Comparison of ENCODE assay signal across 8 cellular contexts in the genomic region with DNA sequence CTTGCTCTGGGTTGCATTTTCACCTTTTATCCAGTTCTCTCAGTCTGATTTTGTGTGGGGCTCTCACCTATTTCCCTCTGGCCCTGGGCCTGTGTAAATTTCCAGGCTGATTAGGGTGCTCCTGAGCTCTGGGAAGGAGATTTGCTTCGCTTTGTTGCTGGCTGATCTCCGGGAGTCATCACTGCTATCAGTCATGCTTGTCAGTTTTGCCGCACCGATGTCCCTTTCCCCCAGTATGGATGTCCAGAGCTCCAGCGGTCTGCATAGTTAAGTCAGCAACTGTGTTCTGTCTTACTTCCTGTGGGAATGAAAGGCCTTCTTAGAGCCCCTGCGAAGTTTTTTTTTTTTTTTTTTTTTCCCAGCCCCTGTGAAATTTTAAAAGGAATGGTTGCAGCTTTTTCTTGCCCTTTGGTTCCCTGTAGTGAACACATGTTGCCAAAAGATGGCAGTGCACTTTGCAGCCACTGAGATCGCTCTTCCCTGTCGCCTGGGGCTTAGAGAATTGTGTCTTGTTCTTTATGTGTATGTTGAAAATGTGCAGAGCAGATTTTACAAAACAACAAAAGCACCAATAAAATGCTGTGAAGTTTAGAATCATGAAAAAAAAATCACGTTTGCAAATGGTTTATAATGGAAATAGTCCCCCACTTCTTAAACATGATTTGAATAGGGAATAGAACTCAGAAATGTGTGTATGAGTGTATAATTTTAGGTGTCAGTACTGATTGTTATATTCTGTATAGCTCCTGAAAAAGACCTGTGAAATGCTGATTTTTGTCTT.
A peak's percentile ranks its signal among the peaks of the same experiment; 100 is the strongest.
DNase-seq lines count a peak whose midpoint lies in the region; ATAC-seq, FAIRE-seq and TF ChIP-seq lines count a peak whose summit lies in the region.

No MANE protein-coding gene starts in this region.

- intact Hi-C loops in natural killer cell (cut with micrococcal nuclease) (loop anchor here (1.0 kb wide), 1 partner anchor 484 kb away; no protein-coding TSS in a partner anchor), spleen (cut with DNase I; ENCODE audit: low total_unique reads) (no loop called here)
- intact Hi-C loops in activated T-helper 2 cell treated with anti-CD3 and anti-CD28 coated beads, Interferon-gamma antibody, Interleukin-2, Interleukin-4, amounts not matched to agents 10 μg/mL and 5 μg/mL and 100 μg/mL, durations not matched to agents 14 hours and 24 hours and 36 hours (cut with micrococcal nuclease), result no loop called here

- FAIRE-seq in astrocyte (lab: Jason Lieb, UNC), result peak; percentile 59

- peak overlapping the region; percentile 26 for H3K9ac ChIP-seq in astrocyte (ENCODE audit: low read length)

- peak in 2 of 3 donors; percentile 47 to 62 for ATAC-seq in natural killer cell
- ATAC-seq in natural killer cell treated with Interleukin-12 subunit alpha and Interleukin-12 subunit beta and Interleukin-15 and Interleukin-18, amount 100 ng/mL, for 72 hours, result no peak

- peaks cover 5% of the 10 kb centered on the region for H4K20me1 ChIP-seq in astrocyte (ENCODE audit: insufficient read depth, low read length)

- no peak overlapping the region for H3K27ac ChIP-seq in astrocyte (ENCODE audit: low read depth, low read length)
- no peak overlapping the region for H3K27ac ChIP-seq in spleen

- no peak for TF ChIP-seq POLR2A in spleen (IDR thresholded peaks at IDR 0.05)

- DNase-seq in natural killer cell, result no peak
- no peak for DNase-seq in natural killer cell treated with Interleukin-12 subunit alpha and Interleukin-12 subunit beta and Interleukin-15 and Interleukin-18, amount 100 ng/mL, for 72 hours (ENCODE audit: low spot score)
- peak; percentile 23 to 44 for DNase-seq in Kasumi-1 (lab: John Stamatoyannopoulos, UW)
- peak; percentile 39 for DNase-seq in astrocyte (ENCODE audit: low read depth)
- peak; percentile 58 for DNase-seq in hepatic stellate cell (ENCODE audit: low spot score)
- DNase-seq in spleen, result no peak
- DNase-seq in activated T-helper 2 cell treated with anti-CD3 and anti-CD28 coated beads, Interferon-gamma antibody, Interleukin-2, Interleukin-4, amounts not matched to agents 10 μg/mL and 5 μg/mL and 100 μg/mL, durations not matched to agents 14 hours and 24 hours and 36 hours (ENCODE audit: low spot score), result no peak
- DNase-seq in effector CD8-positive, alpha-beta T cell (lab: John Stamatoyannopoulos, UW), result no peak

- H3K4me3 ChIP-seq in astrocyte (ENCODE audit: insufficient read depth, low read depth, low read length) (no peak overlapping the region), spleen (no peak overlapping the region)

- peaks cover 18 to 23% of the 10 kb centered on the region in 2 donors for H3K4me1 Mint-ChIP-seq in natural killer cell
- H3K4me1 Mint-ChIP-seq in natural killer cell treated with Interleukin-12 subunit alpha and Interleukin-12 subunit beta and Interleukin-15 and Interleukin-18, amount 100 ng/mL, for 72 hours (ENCODE audit: low read depth in 2 of 2), result peaks cover 0 to 8% of the 10 kb centered on the region in 2 donors
- H3K4me1 Mint-ChIP-seq in astrocyte (ENCODE audit: low read depth, unreplicated experiment), result peaks cover 2% of the 10 kb centered on the region
- no peaks in the 10 kb centered on the region for H3K4me1 Mint-ChIP-seq in activated T-helper 2 cell treated with anti-CD3 and anti-CD28 coated beads, Interferon-gamma antibody, Interleukin-2, Interleukin-4, amounts not matched to agents 10 μg/mL and 5 μg/mL and 100 μg/mL, durations not matched to agents 14 hours and 24 hours and 36 hours (ENCODE audit: low read depth)

- no peaks in the 10 kb centered on the region for H3K79me2 ChIP-seq in astrocyte (ENCODE audit: insufficient read depth, low read length)

- H3K4me3 Mint-ChIP-seq in natural killer cell (no peak overlapping the region), astrocyte (ENCODE audit: unreplicated experiment) (no peak overlapping the region)
- no peak overlapping the region for H3K4me3 Mint-ChIP-seq in natural killer cell treated with Interleukin-12 subunit alpha and Interleukin-12 subunit beta and Interleukin-15 and Interleukin-18, amount 100 ng/mL, for 72 hours
- no peak overlapping the region for H3K4me3 Mint-ChIP-seq in activated T-helper 2 cell treated with anti-CD3 and anti-CD28 coated beads, Interferon-gamma antibody, Interleukin-2, Interleukin-4, amounts not matched to agents 10 μg/mL and 5 μg/mL and 100 μg/mL, durations not matched to agents 14 hours and 24 hours and 36 hours (ENCODE audit: low read depth)

- H3K4me2 ChIP-seq in astrocyte (ENCODE audit: low read length), result peak overlapping the region; percentile 46

- H3K36me3 Mint-ChIP-seq in natural killer cell (no peaks in the 10 kb centered on the region), astrocyte (ENCODE audit: low read depth, unreplicated experiment) (no peaks in the 10 kb centered on the region)
- no peaks in the 10 kb centered on the region for H3K36me3 Mint-ChIP-seq in natural killer cell treated with Interleukin-12 subunit alpha and Interleukin-12 subunit beta and Interleukin-15 and Interleukin-18, amount 100 ng/mL, for 72 hours
- H3K36me3 Mint-ChIP-seq in activated T-helper 2 cell treated with anti-CD3 and anti-CD28 coated beads, Interferon-gamma antibody, Interleukin-2, Interleukin-4, amounts not matched to agents 10 μg/mL and 5 μg/mL and 100 μg/mL, durations not matched to agents 14 hours and 24 hours and 36 hours (ENCODE audit: low read depth), result no peaks in the 10 kb centered on the region

- H3K27me3 ChIP-seq in astrocyte (ENCODE audit: insufficient read depth, low read length) (no peaks in the 10 kb centered on the region), spleen (replicated peaks in 1 of 7) (no peaks in the 10 kb centered on the region)

- 29 to 35% (median 32%) methylated on average over 9 of the region's 9 CpGs for WGBS in spleen, 5 donors

- H3K4me1 ChIP-seq in astrocyte (ENCODE audit: insufficient read depth, low read length) (peaks cover 17% of the 10 kb centered on the region), spleen (peaks cover 0 to 16% (median 0%) of the 10 kb centered on the region in 6 donors)

- no peaks in the 10 kb centered on the region for H3K9me3 Mint-ChIP-seq in natural killer cell
- no peaks in the 10 kb centered on the region for H3K9me3 Mint-ChIP-seq in natural killer cell treated with Interleukin-12 subunit alpha and Interleukin-12 subunit beta and Interleukin-15 and Interleukin-18, amount 100 ng/mL, for 72 hours
- H3K9me3 Mint-ChIP-seq in astrocyte (ENCODE audit: unreplicated experiment), result no peaks in the 10 kb centered on the region
- H3K9me3 Mint-ChIP-seq in activated T-helper 2 cell treated with anti-CD3 and anti-CD28 coated beads, Interferon-gamma antibody, Interleukin-2, Interleukin-4, amounts not matched to agents 10 μg/mL and 5 μg/mL and 100 μg/mL, durations not matched to agents 14 hours and 24 hours and 36 hours, result no peaks in the 10 kb centered on the region

- H3K27me3 Mint-ChIP-seq in natural killer cell (ENCODE audit: low read depth in 2 of 2) (no peaks in the 10 kb centered on the region), astrocyte (ENCODE audit: low read depth, unreplicated experiment) (peaks cover 15% of the 10 kb centered on the region)
- H3K27me3 Mint-ChIP-seq in natural killer cell treated with Interleukin-12 subunit alpha and Interleukin-12 subunit beta and Interleukin-15 and Interleukin-18, amount 100 ng/mL, for 72 hours, result no peaks in the 10 kb centered on the region
- H3K27me3 Mint-ChIP-seq in activated T-helper 2 cell treated with anti-CD3 and anti-CD28 coated beads, Interferon-gamma antibody, Interleukin-2, Interleukin-4, amounts not matched to agents 10 μg/mL and 5 μg/mL and 100 μg/mL, durations not matched to agents 14 hours and 24 hours and 36 hours (ENCODE audit: low read depth), result peaks cover 9% of the 10 kb centered on the region

- peak overlapping the region; percentile 20 for H2AFZ ChIP-seq in astrocyte (ENCODE audit: low read depth, low read length)

- H3K27ac Mint-ChIP-seq in natural killer cell (no peak overlapping the region), astrocyte (ENCODE audit: unreplicated experiment) (no peak overlapping the region)
- peak overlapping the region in 1 of 2 donors; percentile 4 for H3K27ac Mint-ChIP-seq in natural killer cell treated with Interleukin-12 subunit alpha and Interleukin-12 subunit beta and Interleukin-15 and Interleukin-18, amount 100 ng/mL, for 72 hours
- H3K27ac Mint-ChIP-seq in activated T-helper 2 cell treated with anti-CD3 and anti-CD28 coated beads, Interferon-gamma antibody, Interleukin-2, Interleukin-4, amounts not matched to agents 10 μg/mL and 5 μg/mL and 100 μg/mL, durations not matched to agents 14 hours and 24 hours and 36 hours, result no peak overlapping the region

- TF ChIP-seq CTCF in natural killer cell (IDR thresholded peaks at IDR 0.05) (peak; percentile 39), astrocyte (IDR thresholded peaks at IDR 0.05; ENCODE audit: insufficient read depth, low read depth, low read length) (peak; percentile 63), spleen (IDR thresholded peaks at IDR 0.05 in 8 of 11, conservative IDR thresholded peaks at IDR 0.05 in 3 of 11) (peak in 10 of 11 experiments; percentile 26 to 69 (median 43))

- H3K9me3 ChIP-seq in astrocyte (ENCODE audit: insufficient read depth, low read depth, low read length) (no peaks in the 10 kb centered on the region), spleen (no peaks in the 10 kb centered on the region)

- H3K36me3 ChIP-seq in astrocyte (ENCODE audit: insufficient read depth, low read length) (no peaks in the 10 kb centered on the region), spleen (no peaks in the 10 kb centered on the region)

Comparison
In these comparisons a context has a peak if more than half of its experiments do, and no peak if none do; other contexts are left out.
1. ATAC-seq: peak in natural killer cell (2 of 3); none in natural killer cell treated with Interleukin-12 subunit alpha and Interleukin-12 subunit beta and Interleukin-15 and Interleukin-18, amount 100 ng/mL, for 72 hours (0 of 2).
2. DNase-seq: peak in Kasumi-1 (2 of 2), astrocyte (single experiment) and hepatic stellate cell (single experiment); none in natural killer cell (single experiment), natural killer cell treated with Interleukin-12 subunit alpha and Interleukin-12 subunit beta and Interleukin-15 and Interleukin-18, amount 100 ng/mL, for 72 hours (single experiment), spleen (single experiment), activated T-helper 2 cell treated with anti-CD3 and anti-CD28 coated beads, Interferon-gamma antibody, Interleukin-2, Interleukin-4, amounts not matched to agents 10 μg/mL and 5 μg/mL and 100 μg/mL, durations not matched to agents 14 hours and 24 hours and 36 hours (single experiment) and effector CD8-positive, alpha-beta T cell (single experiment).
3. Peak in every context shown above with its lines, with median percentiles within 50 percentile points of each other: CTCF ChIP-seq.